Comparison of ENCODE assay signal across 17 cellular contexts in genomic region chr2:177721087-177721486, GRCh38.
"Had no signal": no experiment of that assay in that cellular context is flagged by ENCODE, and none has a peak within 500 bp of the region (broad histone marks: within the 10 kb centered on the region; RNA-seq: fewer than 3 reads in every experiment).

No MANE protein-coding gene starts in this region.

- H3K27ac Mint-ChIP-seq: naive thymus-derived CD8-positive, alpha-beta T cell had no signal

- H3K4me3 ChIP-seq: esophagus muscularis mucosa, gastroesophageal sphincter, sigmoid colon, skin epidermis had no signal

- H3K36me3 Mint-ChIP-seq: naive thymus-derived CD8-positive, alpha-beta T cell had no signal

- H3K4me1 Mint-ChIP-seq: naive thymus-derived CD8-positive, alpha-beta T cell had no signal

- H3K36me3 ChIP-seq: esophagus muscularis mucosa, gastroesophageal sphincter, sigmoid colon had no signal

- H3K4me3 Mint-ChIP-seq: naive thymus-derived CD8-positive, alpha-beta T cell; neural crest cell had no signal

- ATAC-seq: gastroesophageal sphincter; left cardiac atrium; naive thymus-derived CD8-positive, alpha-beta T cell had no signal

- FAIRE-seq: keratinocyte had no signal

- H3K9me3 Mint-ChIP-seq: naive thymus-derived CD8-positive, alpha-beta T cell; neural crest cell had no signal

- H3K4me1 ChIP-seq: gastroesophageal sphincter had no signal

- DNase-seq: effector memory CD4-positive, alpha-beta T cell; glutamatergic neuron; left cardiac atrium; mesendoderm; naive thymus-derived CD8-positive, alpha-beta T cell; posterior cingulate gyrus; sigmoid colon; stimulated activated CD4-positive, alpha-beta T cell treated with anti-CD3 and anti-CD28 coated beads, Interleukin-12 subunit alpha, Interleukin-12 subunit beta, amount 100 ng/mL, for 4 hours; stimulated activated CD4-positive, alpha-beta T cell treated with anti-CD3 and anti-CD28 coated beads, Interleukin-2, amount 100 ng/mL, for 48 hours; stimulated activated naive CD4-positive, alpha-beta T cell treated with Interleukin-2 at 50 U/mL for 16 hours; trophoblast cell had no signal

- H3K9me3 ChIP-seq: esophagus muscularis mucosa, gastroesophageal sphincter, sigmoid colon had no signal

- H3K27ac ChIP-seq: epithelial cell of prostate, esophagus muscularis mucosa, gastroesophageal sphincter, sigmoid colon, skin epidermis had no signal
